8 cellular contexts compared by ENCODE assay signal in the genomic region with DNA sequence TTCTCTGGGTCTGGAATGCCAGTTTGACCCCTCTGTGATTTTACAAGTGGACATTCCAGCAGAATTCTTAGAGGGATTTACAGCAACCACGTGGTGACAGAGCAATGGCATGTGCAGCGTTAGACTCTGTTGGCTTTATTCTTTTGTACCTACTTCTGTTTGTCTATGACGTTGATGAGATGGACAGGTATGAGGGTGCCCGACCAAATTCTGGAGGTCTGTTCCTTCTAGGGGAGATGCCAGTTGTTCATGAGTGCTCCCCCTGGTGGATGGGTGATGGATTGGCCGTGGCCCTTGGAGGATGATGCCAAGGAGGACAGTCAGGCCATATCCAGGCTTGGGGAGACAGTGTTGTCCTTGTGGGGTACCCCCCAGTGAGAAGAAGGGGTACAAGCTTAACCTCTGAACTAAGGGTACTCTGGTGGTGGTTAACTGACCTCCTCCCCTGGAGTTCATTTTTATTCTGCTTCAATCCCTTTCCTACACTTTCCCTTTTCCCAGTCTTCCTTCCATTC.
DNase-seq lines count a peak whose midpoint lies in the region; ATAC-seq and TF ChIP-seq lines count a peak whose summit lies in the region.

No MANE protein-coding gene starts in this region.

- no peaks in the 10 kb centered on the region for H3K9me2 ChIP-seq in GM23338 (ENCODE audit: insufficient read depth)

- DNase-seq in AG10803 (ENCODE audit: low read depth) = peak; percentile 17
- peak; percentile 77 for DNase-seq in GM23338 (ENCODE audit: low spot score)
- peak; percentile 15 for DNase-seq in T-helper 22 cell (ENCODE audit: low read depth)
- no peak for DNase-seq in astrocyte of the cerebellum (ENCODE audit: low read depth)
- DNase-seq in mesendoderm = peak; percentile 52
- DNase-seq in testis = peak; percentile 38
- no peak for DNase-seq in GM19238 (ENCODE audit: insufficient read length, low spot score)

- peaks cover 12% of the 10 kb centered on the region for H3F3A ChIP-seq in GM23338 (replicated peaks; ENCODE audit: low read depth)

- H3K79me1 ChIP-seq in mesendoderm (ENCODE audit: low read length) = peaks cover 14% of the 10 kb centered on the region

- no peak overlapping the region for H3K9ac ChIP-seq in mesendoderm (ENCODE audit: low read length)

- intact Hi-C loops in testis (cut with DNase I; ENCODE audit: low total_unique reads) = no loop called here

- H3K4me3 ChIP-seq in AG10803 (ENCODE audit: low read length) = no peak overlapping the region
- H3K4me3 ChIP-seq in GM23338 = no peak overlapping the region
- no peak overlapping the region for H3K4me3 ChIP-seq in astrocyte of the cerebellum (ENCODE audit: low read depth, low read length)
- H3K4me3 ChIP-seq in mesendoderm (ENCODE audit: low read length) = no peak overlapping the region
- no peak overlapping the region for H3K4me3 ChIP-seq in testis

- no peaks in the 10 kb centered on the region for H3K9me3 ChIP-seq in testis

- H3K18ac ChIP-seq in mesendoderm (ENCODE audit: low read length) = no peak overlapping the region

- no peak overlapping the region for H2AFZ ChIP-seq in GM23338

- peaks cover 46% of the 10 kb centered on the region for H3K36me3 Mint-ChIP-seq in GM23338 (ENCODE audit: low read depth)

- no peak overlapping the region for H2BK5ac ChIP-seq in mesendoderm (ENCODE audit: low read length)

- H4K8ac ChIP-seq in mesendoderm (ENCODE audit: low read depth, low read length) = no peak overlapping the region

- H3K27me3 ChIP-seq in GM23338 (ENCODE audit: insufficient read depth) = no peaks in the 10 kb centered on the region
- H3K27me3 ChIP-seq in mesendoderm (ENCODE audit: insufficient read depth, low read length, poor library complexity) = no peaks in the 10 kb centered on the region
- H3K27me3 ChIP-seq in testis = no peaks in the 10 kb centered on the region

- WGBS in mesendoderm (ENCODE audit: extremely low coverage, insufficient coverage, low lambda C conversion rate) = no CpG with 5 or more reads among the region's 5 CpGs
- WGBS in testis, 2 donors = 85 to 94% methylated on average over 5 of the region's 5 CpGs

- in situ Hi-C loops in astrocyte of the cerebellum (cut with HindIII; ENCODE audit: low sequenced_read_pairs) = no loop called here

- peaks cover 78% of the 10 kb centered on the region for H3K4me1 Mint-ChIP-seq in GM23338

- TF ChIP-seq POLR2A in testis (IDR thresholded peaks at IDR 0.05) = no peak

- peak; percentile 53 for TF ChIP-seq CTCF in AG10803 (conservative IDR thresholded peaks at IDR 0.05; ENCODE audit: low read length)
- TF ChIP-seq CTCF in GM23338 (conservative IDR thresholded peaks at IDR 0.05; ENCODE audit: low read depth in 2 of 2) = peak; percentile 84 to 89
- peak; percentile 60 for TF ChIP-seq CTCF in astrocyte of the cerebellum (IDR thresholded peaks at IDR 0.05; ENCODE audit: low read depth, low read length, missing control alignments)
- peak in 2 of 3 experiments; percentile 35 to 39 for TF ChIP-seq CTCF in testis (IDR thresholded peaks at IDR 0.05)

- H3K27ac ChIP-seq in GM23338 (ENCODE audit: low read depth) (no peak overlapping the region), mesendoderm (ENCODE audit: low read depth, low read length) (no peak overlapping the region), testis (no peak overlapping the region)

- H2BK120ac ChIP-seq in mesendoderm (ENCODE audit: low read depth, low read length) = no peak overlapping the region

- no peak overlapping the region for H3K27ac Mint-ChIP-seq in GM23338

- H3K79me2 ChIP-seq in GM23338 (replicated peaks; ENCODE audit: insufficient read depth) (peaks cover 98% of the 10 kb centered on the region), mesendoderm (ENCODE audit: control insufficient read depth, insufficient read depth, low read length) (peaks cover 58% of the 10 kb centered on the region)

- peaks cover 95% of the 10 kb centered on the region for H4K20me1 ChIP-seq in GM23338 (replicated peaks; ENCODE audit: insufficient read depth)

- no peak overlapping the region for H4K5ac ChIP-seq in mesendoderm (ENCODE audit: low read length)

- no peak overlapping the region for H2AK5ac ChIP-seq in mesendoderm (ENCODE audit: low read length)

- no peak overlapping the region for H3K23ac ChIP-seq in mesendoderm (ENCODE audit: low read length)

- H3K4me2 ChIP-seq in GM23338 = no peak overlapping the region
- no peak overlapping the region for H3K4me2 ChIP-seq in mesendoderm (ENCODE audit: low read length)

- no peak overlapping the region for H3K4ac ChIP-seq in mesendoderm (ENCODE audit: low read depth, low read length)

- no peak overlapping the region for H3K4me3 Mint-ChIP-seq in GM23338

- no peak overlapping the region for H3K56ac ChIP-seq in mesendoderm (ENCODE audit: low read length)

- H3K27me3 Mint-ChIP-seq in GM23338 (ENCODE audit: insufficient read depth, low read depth, poor library complexity) = peaks cover 29% of the 10 kb centered on the region

- ATAC-seq in GM23338 (peak; percentile 75), GM18858 (IDR thresholded peaks at IDR 0.05; ENCODE audit: unreplicated experiment) (no peak)

- H3K4me1 ChIP-seq in GM23338 (ENCODE audit: insufficient read depth) (peaks cover 39% of the 10 kb centered on the region), mesendoderm (ENCODE audit: control insufficient read depth, low read depth, low read length) (peaks cover 12% of the 10 kb centered on the region), testis (peaks cover 27% of the 10 kb centered on the region)

- H3K36me3 ChIP-seq in GM23338 (ENCODE audit: insufficient read depth) = peaks cover 13% of the 10 kb centered on the region
- H3K36me3 ChIP-seq in mesendoderm (ENCODE audit: control insufficient read depth, insufficient read depth, low read length) = peaks cover 2% of the 10 kb centered on the region
- no peaks in the 10 kb centered on the region for H3K36me3 ChIP-seq in testis (ENCODE audit: low read depth, missing control alignments)

- H3K9me3 Mint-ChIP-seq in GM23338 = no peaks in the 10 kb centered on the region; the same call in 2 of the 3 replicates

- H2BK15ac ChIP-seq in mesendoderm (replicated peaks; ENCODE audit: low read depth) = no peak overlapping the region

TF ChIP-seq in GM23338, 12 proteins besides CTCF, POLR2A, EP300 and RAD21:
- TF ChIP-seq CREB1 (CRISPR knock-in tag; IDR thresholded peaks at IDR 0.05; ENCODE audit: low read depth) = no peak
- TF ChIP-seq JUNB (IDR thresholded peaks at IDR 0.05; ENCODE audit: unreplicated experiment) = no peak
- TF ChIP-seq ETS1 (IDR thresholded peaks at IDR 0.05) = no peak
- TF ChIP-seq POLR2AphosphoS5 (IDR thresholded peaks at IDR 0.05; ENCODE audit: low read depth) = no peak
- no peak for TF ChIP-seq REST (IDR thresholded peaks at IDR 0.05; ENCODE audit: unreplicated experiment)
- no peak for TF ChIP-seq STAT1 (IDR thresholded peaks at IDR 0.05; ENCODE audit: unreplicated experiment)
- TF ChIP-seq EZH2phosphoT487 (IDR thresholded peaks at IDR 0.05; ENCODE audit: unreplicated experiment) = no peak

Comparison
In these comparisons a context has a peak if more than half of its experiments do, and no peak if none do; other contexts are left out.
1. DNase-seq: peak in AG10803 (single experiment), GM23338 (single experiment), T-helper 22 cell (single experiment), mesendoderm (single experiment) and testis (single experiment); none in astrocyte of the cerebellum (single experiment) and GM19238 (single experiment).
2. Peak in every context shown above with its lines, with median percentiles within 50 percentile points of each other: CTCF ChIP-seq.